In the genomic region with DNA sequence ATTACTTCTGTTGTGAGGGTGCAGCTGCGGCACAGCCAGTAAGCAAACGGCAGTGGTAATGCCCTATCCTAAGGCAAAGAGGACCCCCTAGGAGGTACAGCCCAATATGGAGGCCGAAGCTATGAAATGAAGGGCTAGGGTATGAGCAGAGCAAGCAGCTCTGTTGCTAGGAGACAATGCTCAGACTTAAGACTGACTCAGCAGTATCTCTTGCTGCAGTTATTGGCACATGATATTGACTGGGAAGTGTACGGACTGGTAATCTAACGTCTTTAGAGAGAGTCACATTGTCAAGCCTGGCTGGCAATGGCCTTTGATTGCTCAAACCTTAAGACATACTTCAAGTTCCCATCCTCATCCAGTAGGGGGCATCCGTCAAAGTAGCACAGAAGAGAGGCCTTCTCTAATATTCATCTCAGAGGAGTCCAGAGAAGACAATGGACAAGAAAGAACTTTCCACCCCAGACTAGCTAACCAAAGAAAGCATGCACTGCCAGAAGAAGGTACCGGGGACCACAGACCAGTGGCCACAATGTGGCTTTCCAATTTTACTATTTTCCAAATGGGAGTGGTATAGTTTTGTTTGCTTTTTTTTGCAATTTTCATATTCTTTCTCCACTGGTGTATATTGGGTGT, we compare ENCODE assay signal across 8 cellular contexts. TPM values are rescaled to one million over a fixed set of nuclear protein-coding genes. Genes with fewer than 3 reads are reported as not detected.
DNase-seq lines count a peak whose midpoint lies in the region; ATAC-seq and TF ChIP-seq lines count a peak whose summit lies in the region.

No MANE protein-coding gene starts in this region.

- H3K4me3 Mint-ChIP-seq in activated T-cell treated with anti-CD3 and anti-CD28 coated beads, Interleukin-2, amount 50 U/mL, for 4 hours = no peak overlapping the region
- no peak overlapping the region for H3K4me3 Mint-ChIP-seq in activated CD4-positive, alpha-beta memory T cell treated with anti-CD3 and anti-CD28 coated beads for 36 hours

- no peaks in the 10 kb centered on the region for H3K4me1 Mint-ChIP-seq in activated T-cell treated with anti-CD3 and anti-CD28 coated beads, Interleukin-2, amount 50 U/mL, for 4 hours (ENCODE audit: low read depth)
- H3K4me1 Mint-ChIP-seq in activated CD4-positive, alpha-beta memory T cell treated with anti-CD3 and anti-CD28 coated beads for 36 hours (ENCODE audit: low read depth) = no peaks in the 10 kb centered on the region

- H3K4me3 ChIP-seq in LNCaP clone FGC (ENCODE audit: low read depth, low read length) = no peak overlapping the region

- no peaks in the 10 kb centered on the region for H3K27me3 Mint-ChIP-seq in activated T-cell treated with anti-CD3 and anti-CD28 coated beads, Interleukin-2, amount 50 U/mL, for 4 hours (ENCODE audit: low read depth)
- no peaks in the 10 kb centered on the region for H3K27me3 Mint-ChIP-seq in activated CD4-positive, alpha-beta memory T cell treated with anti-CD3 and anti-CD28 coated beads for 36 hours

- peak; percentile 20 to 26 for DNase-seq in activated T-cell treated with anti-CD3 and anti-CD28 coated beads, Interleukin-2, amount 50 U/mL, for 48 hours
- DNase-seq in activated T-cell treated with anti-CD3 and anti-CD28 coated beads, Interleukin-2, amount 50 U/mL, for 4 hours = no peak
- DNase-seq in LNCaP clone FGC (ENCODE audit: low read depth) = peak; percentile 47
- DNase-seq in activated CD4-positive, alpha-beta memory T cell treated with anti-CD3 and anti-CD28 coated beads for 36 hours = peak; percentile 12
- DNase-seq in hepatic stellate cell (ENCODE audit: low spot score) = peak; percentile 31
- DNase-seq in superior temporal gyrus (ENCODE audit: extremely low spot score) = peak; percentile 44
- no peak for DNase-seq in RWPE1 (ENCODE audit: low spot score)

- H3K9me3 Mint-ChIP-seq in activated T-cell treated with anti-CD3 and anti-CD28 coated beads, Interleukin-2, amount 50 U/mL, for 4 hours = no peaks in the 10 kb centered on the region
- no peaks in the 10 kb centered on the region for H3K9me3 Mint-ChIP-seq in activated CD4-positive, alpha-beta memory T cell treated with anti-CD3 and anti-CD28 coated beads for 36 hours

- CTCF ChIA-PET in activated CD4-positive, alpha-beta memory T cell treated with anti-CD3 and anti-CD28 coated beads for 36 hours (lab: Charles Lee) = interaction anchor here (1.2 to 2.4 kb wide), 2 partner anchors 32 to 362 kb away, joined by 3 to 6 read pairs; no protein-coding TSS in a partner anchor
- CTCF ChIA-PET in RWPE1 (lab: Yijun Ruan, JAX) = interaction anchor here (0.7 kb wide), 1 partner anchor 234 kb away, joined by 3 read pairs; no protein-coding TSS in a partner anchor

- TF ChIP-seq CTCF in LNCaP clone FGC (IDR thresholded peaks at IDR 0.05; ENCODE audit: control insufficient read depth, extremely low read depth, insufficient read depth) = peak; percentile 73
- TF ChIP-seq CTCF in RWPE1 (conservative IDR thresholded peaks at IDR 0.05; ENCODE audit: low read depth) = no peak

- H3K36me3 Mint-ChIP-seq in activated T-cell treated with anti-CD3 and anti-CD28 coated beads, Interleukin-2, amount 50 U/mL, for 4 hours (ENCODE audit: insufficient read depth) = no peaks in the 10 kb centered on the region
- no peaks in the 10 kb centered on the region for H3K36me3 Mint-ChIP-seq in activated CD4-positive, alpha-beta memory T cell treated with anti-CD3 and anti-CD28 coated beads for 36 hours

- intact Hi-C loops in activated CD4-positive, alpha-beta memory T cell treated with anti-CD3 and anti-CD28 coated beads for 36 hours (cut with micrococcal nuclease) = no loop called here

- no peak overlapping the region for H3K27ac Mint-ChIP-seq in activated CD4-positive, alpha-beta memory T cell treated with anti-CD3 and anti-CD28 coated beads for 36 hours

- no peak for ATAC-seq in activated T-cell treated with anti-CD3 and anti-CD28 coated beads, Interleukin-2, amount 50 U/mL, for 4 hours
- ATAC-seq in GM18861 (IDR thresholded peaks at IDR 0.05; ENCODE audit: unreplicated experiment) = no peak

- POLR2A ChIA-PET in activated CD4-positive, alpha-beta memory T cell treated with anti-CD3 and anti-CD28 coated beads for 36 hours (lab: Charles Lee) = no interaction called here
- POLR2A ChIA-PET in RWPE1 (lab: Yijun Ruan, JAX; ENCODE audit: low non-redundant PET) = no interaction called here

- no peak overlapping the region for H3K27ac ChIP-seq in RWPE1

RNA-seq across cellular contexts. Expression of gene LRFN2, which starts 37.0 kb away (rescaled TPM):
- not detected for total RNA-seq in activated T-cell treated with anti-CD3 and anti-CD28 coated beads, Interleukin-2, amount 50 U/mL, for 4 hours
- not detected for total RNA-seq in activated CD4-positive, alpha-beta memory T cell treated with anti-CD3 and anti-CD28 coated beads for 36 hours

Comparison
In these comparisons a context has a peak if more than half of its experiments do, and no peak if none do; other contexts are left out.
1. DNase-seq: peak in activated T-cell treated with anti-CD3 and anti-CD28 coated beads, Interleukin-2, amount 50 U/mL, for 48 hours (2 of 2), LNCaP clone FGC (single experiment), activated CD4-positive, alpha-beta memory T cell treated with anti-CD3 and anti-CD28 coated beads for 36 hours (single experiment), hepatic stellate cell (single experiment) and superior temporal gyrus (single experiment); none in activated T-cell treated with anti-CD3 and anti-CD28 coated beads, Interleukin-2, amount 50 U/mL, for 4 hours (single experiment) and RWPE1 (single experiment).